ENCODE assay signal across 29 cellular contexts in the genomic region with DNA sequence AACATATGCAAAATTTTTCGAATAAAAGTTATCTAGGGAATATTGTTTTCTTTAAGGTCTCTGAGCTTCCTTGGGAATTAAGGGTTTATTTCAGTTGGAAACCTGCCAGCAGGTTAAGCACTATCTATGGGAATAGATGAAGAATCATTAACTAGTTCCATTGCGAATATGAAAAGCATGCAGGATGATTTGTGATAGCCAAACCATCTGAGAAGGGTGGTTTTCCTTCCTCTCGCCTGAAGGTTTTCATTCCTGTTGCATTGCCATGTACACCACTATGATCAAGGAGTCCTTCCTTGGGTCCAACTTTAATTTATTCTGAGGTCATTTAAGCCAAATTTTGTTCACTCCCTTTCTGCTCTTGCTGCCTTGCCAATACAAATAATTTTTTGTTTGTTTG.
"Had no signal": no experiment of that assay in that cellular context is flagged by ENCODE, and none has a peak within 500 bp of the region (broad histone marks: within the 10 kb centered on the region; RNA-seq: fewer than 3 reads in every experiment).

No MANE protein-coding gene starts in this region.

- H3K27ac ChIP-seq: ascending aorta, body of pancreas, Peyer's patch had no signal

- H3K27me3 ChIP-seq: ascending aorta, body of pancreas, Peyer's patch had no signal

- DNase-seq: activated CD4-positive, alpha-beta T cell treated with anti-CD3 and anti-CD28 coated beads for 48 hours; activated CD4-positive, alpha-beta T cell treated with anti-CD3 and anti-CD28 coated beads, Interleukin-2, amount 50 U/mL, for 4 hours; activated CD4-positive, CD25-positive, alpha-beta regulatory T cell treated with anti-CD3 and anti-CD28 coated beads, Interleukin-2, amount 50 U/mL, for 72 hours; activated CD8-positive, alpha-beta memory T cell treated with anti-CD3 and anti-CD28 coated beads, Interleukin-2, amount 50 U/mL, for 48 hours; activated CD8-positive, alpha-beta T cell treated with anti-CD3 and anti-CD28 coated beads, Interleukin-2, amount 10 ng/mL, durations not matched to agents 7 days and 5 days; activated effector memory CD4-positive, alpha-beta T cell treated with Interleukin-2 at 50 U/mL for 16 hours; activated naive CD4-positive, alpha-beta T cell; activated naive CD8-positive, alpha-beta T cell treated with anti-CD3 and anti-CD28 coated beads, Interleukin-2, amount 50 U/mL, for 24 hours; activated T-cell treated with anti-CD3 and anti-CD28 coated beads, Interleukin-2, amount 50 U/mL, for 1 hour; amniotic stem cell; body of pancreas; KG1; NCI-H1092 treated with DMSO at 0.1 percent for 48 hours; NCI-H1417 treated with DMSO at 0.1 percent for 48 hours; NCI-H1694; NCI-H2029 treated with DMSO at 0.1 percent for 48 hours; NCI-H345; NCI-H510A; NCI-H526 treated with DMSO at 0.1 percent for 48 hours; NCI-H82; Peyer's patch; SHP77 treated with DMSO at 0.1 percent for 48 hours; T-helper 17 cell; T-helper 9 cell had no signal

- H3K4me1 Mint-ChIP-seq: activated naive CD8-positive, alpha-beta T cell treated with anti-CD3 and anti-CD28 coated beads, Interleukin-2, amount 50 U/mL, for 24 hours; central memory CD8-positive, alpha-beta T cell; T-helper 17 cell; WTC11 had no signal

- H3K4me3 ChIP-seq: ascending aorta, body of pancreas, Peyer's patch had no signal

- H3K27ac Mint-ChIP-seq: activated CD8-positive, alpha-beta T cell treated with anti-CD3 and anti-CD28 coated beads, Interleukin-2, amount 10 ng/mL, durations not matched to agents 7 days and 5 days; activated naive CD4-positive, alpha-beta T cell treated with anti-CD3 and anti-CD28 coated beads, Interleukin-2, amount 50 U/mL, for 72 hours; activated naive CD8-positive, alpha-beta T cell treated with anti-CD3 and anti-CD28 coated beads, Interleukin-2, amount 50 U/mL, for 24 hours; activated T-helper 1 cell treated with anti-CD3 and anti-CD28 coated beads, Interleukin-12 subunit alpha, Interleukin-12 subunit beta, Interleukin-2, Interleukin-4 antibody, amounts not matched to agents 30 ng/mL and 10 ng/mL and 1 ng/mL, durations not matched to agents 14 hours and 24 hours and 36 hours; T-helper 17 cell; WTC11 had no signal

- H3K4me3 Mint-ChIP-seq: activated CD8-positive, alpha-beta T cell treated with anti-CD3 and anti-CD28 coated beads, Interleukin-2, amount 10 ng/mL, durations not matched to agents 7 days and 5 days; activated naive CD8-positive, alpha-beta T cell treated with anti-CD3 and anti-CD28 coated beads, Interleukin-2, amount 50 U/mL, for 24 hours; activated T-helper 1 cell treated with anti-CD3 and anti-CD28 coated beads, Interleukin-12 subunit alpha, Interleukin-12 subunit beta, Interleukin-2, Interleukin-4 antibody, amounts not matched to agents 30 ng/mL and 10 ng/mL and 1 ng/mL, durations not matched to agents 14 hours and 24 hours and 36 hours; central memory CD8-positive, alpha-beta T cell; T-helper 17 cell; WTC11 had no signal

- H3K36me3 Mint-ChIP-seq: WTC11 had no signal

- ATAC-seq: activated CD8-positive, alpha-beta T cell treated with anti-CD3 and anti-CD28 coated beads, Interleukin-2, amount 10 ng/mL, durations not matched to agents 7 days and 5 days; activated naive CD4-positive, alpha-beta T cell treated with anti-CD3 and anti-CD28 coated beads, Interleukin-2, amount 50 U/mL, for 72 hours; activated naive CD8-positive, alpha-beta T cell treated with anti-CD3 and anti-CD28 coated beads, Interleukin-2, amount 50 U/mL, for 24 hours; T-helper 17 cell; WTC11 had no signal

- H3K36me3 ChIP-seq: ascending aorta, Peyer's patch had no signal

- H3K27me3 Mint-ChIP-seq: central memory CD8-positive, alpha-beta T cell; T-helper 17 cell had no signal
